ENCODE assay signal across 14 cellular contexts in genomic region chr1:60573121-60573520, GRCh38.
DNase-seq lines count a peak whose midpoint lies in the region; ATAC-seq, FAIRE-seq and TF ChIP-seq lines count a peak whose summit lies in the region.
"Had no signal": no experiment of that assay in that cellular context is flagged by ENCODE, and none has a peak within 500 bp of the region (broad histone marks: within the 10 kb centered on the region; RNA-seq: fewer than 3 reads in every experiment).

No MANE protein-coding gene starts in this region.

- DNase-seq in HCT116 (ENCODE audit: low read depth, low spot score) (no peak), RWPE1 (ENCODE audit: low spot score) (peak; percentile 11), pancreas (no peak), NOMO-1 (lab: John Stamatoyannopoulos, UW; ENCODE audit: unreplicated experiment in 2 of 2) (no peak)
- DNase-seq in natural killer cell treated with Interleukin-12 subunit alpha and Interleukin-12 subunit beta and Interleukin-15 and Interleukin-18, amount 100 ng/mL, for 72 hours (ENCODE audit: low spot score): no peak
- no peak for DNase-seq in activated CD4-positive, alpha-beta T cell treated with anti-CD3 and anti-CD28 coated beads for 48 hours
- DNase-seq: activated B cell treated with CpG ODN at 0.5 μM for 24 hours; effector memory CD8-positive, alpha-beta T cell; GF-D8; NCI-H1092; stimulated activated naive CD8-positive, alpha-beta T cell treated with anti-CD3 and anti-CD28 coated beads, Interleukin-15, amount 100 ng/mL, for 72 hours had no signal

- 0 to 1% methylated on average over 1 of the region's 1 CpG for WGBS in pancreas, 2 donors

- ATAC-seq in HCT116 (no peak), esophagus mucosa (peak; percentile 68), pancreas (peak; percentile 80 to 91 (median 88)), GM18511 (IDR thresholded peaks at IDR 0.05; ENCODE audit: unreplicated experiment) (no peak)
- ATAC-seq in natural killer cell treated with Interleukin-12 subunit alpha and Interleukin-12 subunit beta and Interleukin-15 and Interleukin-18, amount 100 ng/mL, for 72 hours: no peak
- ATAC-seq: effector memory CD8-positive, alpha-beta T cell; stimulated activated naive CD8-positive, alpha-beta T cell treated with anti-CD3 and anti-CD28 coated beads, Interleukin-15, amount 100 ng/mL, for 72 hours had no signal

- H3K27ac ChIP-seq in HCT116 (ENCODE audit: low read depth, low read length) (no peak overlapping the region), RWPE1 (no peak overlapping the region), pancreas (peak overlapping the region in 3 of 4 donors; percentile 5 to 41 (median 25))
- H3K27ac ChIP-seq: BLaER1 treated with 17β-estradiol and CSF1 and Interleukin-3, amounts not matched to agents 10 nM and 100 nM had no signal

- no peak for TF ChIP-seq POLR2A in HCT116 (IDR thresholded peaks at IDR 0.05; ENCODE audit: borderline replicate concordance, extremely low read depth, insufficient read depth, insufficient read length)

- FAIRE-seq in pancreas (lab: Jason Lieb, UNC): no peak

- peaks cover 0 to 2% of the 10 kb centered on the region in 2 donors for H3K27me3 Mint-ChIP-seq in natural killer cell treated with Interleukin-12 subunit alpha and Interleukin-12 subunit beta and Interleukin-15 and Interleukin-18, amount 100 ng/mL, for 72 hours
- H3K27me3 Mint-ChIP-seq: activated B cell treated with CpG ODN at 0.5 μM for 24 hours; effector memory CD8-positive, alpha-beta T cell; stimulated activated naive CD8-positive, alpha-beta T cell treated with anti-CD3 and anti-CD28 coated beads, Interleukin-15, amount 100 ng/mL, for 72 hours had no signal

- no peaks in the 10 kb centered on the region for H3K36me3 Mint-ChIP-seq in natural killer cell treated with Interleukin-12 subunit alpha and Interleukin-12 subunit beta and Interleukin-15 and Interleukin-18, amount 100 ng/mL, for 72 hours

- peaks cover 9% of the 10 kb centered on the region for H3K9me3 Mint-ChIP-seq in natural killer cell treated with Interleukin-12 subunit alpha and Interleukin-12 subunit beta and Interleukin-15 and Interleukin-18, amount 100 ng/mL, for 72 hours
- H3K9me3 Mint-ChIP-seq: stimulated activated naive CD8-positive, alpha-beta T cell treated with anti-CD3 and anti-CD28 coated beads, Interleukin-15, amount 100 ng/mL, for 72 hours had no signal

- CTCF ChIA-PET in HCT116 (lab: Charles Lee) (interaction anchor here (0.8 kb wide), 1 partner anchor 192 kb away, joined by 3 read pairs; no protein-coding TSS in a partner anchor), RWPE1 (lab: Yijun Ruan, JAX) (no interaction called here)

- H3K27me3 ChIP-seq in HCT116 (ENCODE audit: insufficient read depth, low read length) (no peaks in the 10 kb centered on the region), pancreas (no peaks in the 10 kb centered on the region)
- H3K27me3 ChIP-seq: BLaER1 treated with 17β-estradiol and CSF1 and Interleukin-3, amounts not matched to agents 10 nM and 100 nM had no signal

- POLR2A ChIA-PET in HCT116 (lab: Charles Lee): no interaction called here
- POLR2A ChIA-PET in RWPE1 (lab: Yijun Ruan, JAX; ENCODE audit: low non-redundant PET): no interaction called here

- H3K36me3 ChIP-seq in HCT116 (ENCODE audit: control insufficient read depth in 1 of 2, insufficient read depth in 2 of 2, low read length in 2 of 2) (no peaks in the 10 kb centered on the region), pancreas (no peaks in the 10 kb centered on the region)
- H3K36me3 ChIP-seq: BLaER1 treated with 17β-estradiol and CSF1 and Interleukin-3, amounts not matched to agents 10 nM and 100 nM had no signal

- intact Hi-C loops in HCT116 (cut with micrococcal nuclease): no loop called here
- intact Hi-C loops in pancreas (cut with DNase I): no loop called here

- H3K9me3 ChIP-seq in HCT116 (ENCODE audit: control insufficient read depth in 1 of 2, insufficient read depth in 1 of 2, low read depth in 1 of 2, low read length in 2 of 2): no peaks in the 10 kb centered on the region
- H3K9me3 ChIP-seq in pancreas: no peaks in the 10 kb centered on the region
- H3K9me3 ChIP-seq: BLaER1 treated with 17β-estradiol and CSF1 and Interleukin-3, amounts not matched to agents 10 nM and 100 nM had no signal

- H4K20me1 ChIP-seq in HCT116 (ENCODE audit: insufficient read depth): no peaks in the 10 kb centered on the region
- H4K20me1 ChIP-seq: BLaER1 treated with 17β-estradiol and CSF1 and Interleukin-3, amounts not matched to agents 10 nM and 100 nM had no signal

- peak overlapping the region; percentile 48 for H3K4me2 ChIP-seq in HCT116 (ENCODE audit: low read length)

- RAD21 ChIA-PET in HCT116 (lab: Charles Lee; ENCODE audit: low non-redundant PET in 1 of 2, low total read pairs in 2 of 2, uncharacterized antibody in 2 of 2, unreplicated experiment in 2 of 2): no interaction called here

- TF ChIP-seq RAD21 in HCT116 (IDR thresholded peaks at IDR 0.05; ENCODE audit: low read depth): no peak

- TF ChIP-seq CTCF in HCT116 (IDR thresholded peaks at IDR 0.05 in 2 of 3, conservative IDR thresholded peaks at IDR 0.05 in 1 of 3; ENCODE audit: borderline replicate concordance in 1 of 3, insufficient read depth in 1 of 3, low read depth in 2 of 3, low read length in 2 of 3) (no peak), RWPE1 (conservative IDR thresholded peaks at IDR 0.05; ENCODE audit: low read depth) (no peak), pancreas (IDR thresholded peaks at IDR 0.05) (no peak)

- peak overlapping the region; percentile 63 for H2AFZ ChIP-seq in HCT116 (ENCODE audit: low read depth, low read length, poor library complexity, severe bottlenecking)

- H3K4me3 ChIP-seq in HCT116 (replicated peaks in 1 of 2; ENCODE audit: low read depth in 1 of 2, low read length in 2 of 2) (no peak overlapping the region), pancreas (no peak overlapping the region)
- H3K4me3 ChIP-seq: BLaER1 treated with 17β-estradiol and CSF1 and Interleukin-3, amounts not matched to agents 10 nM and 100 nM had no signal

- H3K4me1 Mint-ChIP-seq in natural killer cell treated with Interleukin-12 subunit alpha and Interleukin-12 subunit beta and Interleukin-15 and Interleukin-18, amount 100 ng/mL, for 72 hours (ENCODE audit: low read depth in 2 of 2): no peaks in the 10 kb centered on the region
- H3K4me1 Mint-ChIP-seq: activated B cell treated with CpG ODN at 0.5 μM for 24 hours; stimulated activated naive CD8-positive, alpha-beta T cell treated with anti-CD3 and anti-CD28 coated beads, Interleukin-15, amount 100 ng/mL, for 72 hours had no signal

- no peak overlapping the region for H3K4me3 Mint-ChIP-seq in natural killer cell treated with Interleukin-12 subunit alpha and Interleukin-12 subunit beta and Interleukin-15 and Interleukin-18, amount 100 ng/mL, for 72 hours
- H3K4me3 Mint-ChIP-seq: activated B cell treated with CpG ODN at 0.5 μM for 24 hours; effector memory CD8-positive, alpha-beta T cell; stimulated activated naive CD8-positive, alpha-beta T cell treated with anti-CD3 and anti-CD28 coated beads, Interleukin-15, amount 100 ng/mL, for 72 hours had no signal

- H3K4me1 ChIP-seq in HCT116 (ENCODE audit: control insufficient read depth in 1 of 2, insufficient read depth in 2 of 2, low read length in 2 of 2) (peaks cover 11 to 24% of the 10 kb centered on the region in 2 experiments), pancreas (peaks cover 0 to 8% (median 7%) of the 10 kb centered on the region in 3 donors)

- no peak overlapping the region for H3K9ac ChIP-seq in HCT116 (ENCODE audit: low read length)
- H3K9ac ChIP-seq: BLaER1 treated with 17β-estradiol and CSF1 and Interleukin-3, amounts not matched to agents 10 nM and 100 nM had no signal

- no peaks in the 10 kb centered on the region for H3K9me2 ChIP-seq in HCT116 (ENCODE audit: insufficient read depth)

- no peak overlapping the region for H3K27ac Mint-ChIP-seq in natural killer cell treated with Interleukin-12 subunit alpha and Interleukin-12 subunit beta and Interleukin-15 and Interleukin-18, amount 100 ng/mL, for 72 hours
- H3K27ac Mint-ChIP-seq: activated B cell treated with CpG ODN at 0.5 μM for 24 hours; effector memory CD8-positive, alpha-beta T cell; stimulated activated naive CD8-positive, alpha-beta T cell treated with anti-CD3 and anti-CD28 coated beads, Interleukin-15, amount 100 ng/mL, for 72 hours had no signal

- no peaks in the 10 kb centered on the region for H3K79me2 ChIP-seq in HCT116 (ENCODE audit: insufficient read depth, low read length)

- no TSS peak for BruUV-seq in HCT116 (replicated peaks; lab: Mats Ljungman, UMichigan)

TF ChIP-seq in HCT116, 20 proteins besides CTCF, POLR2A, EP300 and RAD21 (continues in another document):
- TF ChIP-seq REST (IDR thresholded peaks at IDR 0.05; ENCODE audit: low read depth): no peak
- TF ChIP-seq YY1 (IDR thresholded peaks at IDR 0.05; ENCODE audit: extremely low read depth, insufficient replicate concordance, low read depth, low read length): no peak
- no peak for TF ChIP-seq ELF1 (IDR thresholded peaks at IDR 0.05; ENCODE audit: borderline replicate concordance, low read depth)
- no peak for TF ChIP-seq JUND (IDR thresholded peaks at IDR 0.05)
- TF ChIP-seq CBX3 (IDR thresholded peaks at IDR 0.05; ENCODE audit: low read depth): no peak
- TF ChIP-seq FOSL1 (IDR thresholded peaks at IDR 0.05; ENCODE audit: low read depth): no peak
- no peak for TF ChIP-seq POLR2AphosphoS5 (IDR thresholded peaks at IDR 0.05; ENCODE audit: low read depth, low read length)

Comparison
In these comparisons a context has a peak if more than half of its experiments do, and no peak if none do; other contexts are left out.
1. ATAC-seq: peak in esophagus mucosa (single experiment) and pancreas (4 of 4); none in HCT116 (single experiment), GM18511 (single experiment) and natural killer cell treated with Interleukin-12 subunit alpha and Interleukin-12 subunit beta and Interleukin-15 and Interleukin-18, amount 100 ng/mL, for 72 hours (0 of 2).
2. H3K27ac ChIP-seq: peak in pancreas (3 of 4); none in HCT116 (single experiment) and RWPE1 (single experiment).